9 cellular contexts compared by ENCODE assay signal in genomic region chr5:6328173-6328572, GRCh38. TPM values are rescaled to one million over a fixed set of nuclear protein-coding genes. Genes with fewer than 3 reads are reported as not detected.
DNase-seq lines count a peak whose midpoint lies in the region; ATAC-seq and TF ChIP-seq lines count a peak whose summit lies in the region.
"Had no signal": no experiment of that assay in that cellular context is flagged by ENCODE, and none has a peak within 500 bp of the region (broad histone marks: within the 10 kb centered on the region; RNA-seq: fewer than 3 reads in every experiment).

No MANE protein-coding gene starts in this region.

- peak; percentile 44 for DNase-seq in activated naive CD8-positive, alpha-beta T cell treated with anti-CD3 and anti-CD28 coated beads, Interleukin-2, amount 10 ng/mL, durations not matched to agents 7 days and 5 days
- DNase-seq in activated naive CD8-positive, alpha-beta T cell treated with anti-CD3 and anti-CD28 coated beads for 36 hours = no peak
- DNase-seq in OCI-M1 (lab: John Stamatoyannopoulos, UW) (peak; percentile 45), dermis microvascular lymphatic vessel endothelial cell (ENCODE audit: low read depth in 2 of 2) (peak; percentile 7 to 49), progenitor cell of endocrine pancreas (ENCODE audit: low spot score, unreplicated experiment) (peak; percentile 81), cerebellar cortex (ENCODE audit: low spot score) (no peak), activated T-cell treated with anti-CD3 and anti-CD28 coated beads for 4 hours (no peak)
- no peak for DNase-seq in natural killer cell treated with Interleukin-12 subunit alpha and Interleukin-12 subunit beta and Interleukin-15 and Interleukin-18, amount 100 ng/mL, for 72 hours (ENCODE audit: low spot score)
- DNase-seq: NCI-H748 treated with DMSO at 0.1 percent for 48 hours had no signal

- no peak overlapping the region for H3K4me3 Mint-ChIP-seq in activated naive CD8-positive, alpha-beta T cell treated with anti-CD3 and anti-CD28 coated beads, Interleukin-2, amount 10 ng/mL, durations not matched to agents 7 days and 5 days
- H3K4me3 Mint-ChIP-seq in activated naive CD8-positive, alpha-beta T cell treated with anti-CD3 and anti-CD28 coated beads for 36 hours = no peak overlapping the region
- no peak overlapping the region for H3K4me3 Mint-ChIP-seq in progenitor cell of endocrine pancreas (ENCODE audit: low read depth)
- no peak overlapping the region for H3K4me3 Mint-ChIP-seq in natural killer cell treated with Interleukin-12 subunit alpha and Interleukin-12 subunit beta and Interleukin-15 and Interleukin-18, amount 100 ng/mL, for 72 hours

- peaks cover 13% of the 10 kb centered on the region for H3K9me3 Mint-ChIP-seq in activated naive CD8-positive, alpha-beta T cell treated with anti-CD3 and anti-CD28 coated beads, Interleukin-2, amount 10 ng/mL, durations not matched to agents 7 days and 5 days
- H3K9me3 Mint-ChIP-seq in activated naive CD8-positive, alpha-beta T cell treated with anti-CD3 and anti-CD28 coated beads for 36 hours = peaks cover 17% of the 10 kb centered on the region
- peaks cover 3% of the 10 kb centered on the region for H3K9me3 Mint-ChIP-seq in progenitor cell of endocrine pancreas (ENCODE audit: low read depth)
- H3K9me3 Mint-ChIP-seq in natural killer cell treated with Interleukin-12 subunit alpha and Interleukin-12 subunit beta and Interleukin-15 and Interleukin-18, amount 100 ng/mL, for 72 hours = no peaks in the 10 kb centered on the region

- POLR2A ChIA-PET in activated naive CD8-positive, alpha-beta T cell treated with anti-CD3 and anti-CD28 coated beads, Interleukin-2, amount 10 ng/mL, durations not matched to agents 7 days and 5 days (lab: Charles Lee) = no interaction called here

- H3K36me3 Mint-ChIP-seq in activated naive CD8-positive, alpha-beta T cell treated with anti-CD3 and anti-CD28 coated beads, Interleukin-2, amount 10 ng/mL, durations not matched to agents 7 days and 5 days = no peaks in the 10 kb centered on the region
- H3K36me3 Mint-ChIP-seq in activated naive CD8-positive, alpha-beta T cell treated with anti-CD3 and anti-CD28 coated beads for 36 hours = peaks cover 24% of the 10 kb centered on the region
- no peaks in the 10 kb centered on the region for H3K36me3 Mint-ChIP-seq in progenitor cell of endocrine pancreas (ENCODE audit: insufficient read depth)
- peaks cover 12% of the 10 kb centered on the region for H3K36me3 Mint-ChIP-seq in natural killer cell treated with Interleukin-12 subunit alpha and Interleukin-12 subunit beta and Interleukin-15 and Interleukin-18, amount 100 ng/mL, for 72 hours

- H3K27me3 Mint-ChIP-seq in activated naive CD8-positive, alpha-beta T cell treated with anti-CD3 and anti-CD28 coated beads, Interleukin-2, amount 10 ng/mL, durations not matched to agents 7 days and 5 days = peaks cover 2% of the 10 kb centered on the region
- no peaks in the 10 kb centered on the region for H3K27me3 Mint-ChIP-seq in activated naive CD8-positive, alpha-beta T cell treated with anti-CD3 and anti-CD28 coated beads for 36 hours
- peaks cover 25% of the 10 kb centered on the region for H3K27me3 Mint-ChIP-seq in progenitor cell of endocrine pancreas
- H3K27me3 Mint-ChIP-seq in natural killer cell treated with Interleukin-12 subunit alpha and Interleukin-12 subunit beta and Interleukin-15 and Interleukin-18, amount 100 ng/mL, for 72 hours = peaks cover 0 to 2% of the 10 kb centered on the region in 2 donors

- TF ChIP-seq CTCF in progenitor cell of endocrine pancreas (IDR thresholded peaks at IDR 0.05; ENCODE audit: unreplicated experiment) = no peak

- no peaks in the 10 kb centered on the region for H3K4me1 Mint-ChIP-seq in activated naive CD8-positive, alpha-beta T cell treated with anti-CD3 and anti-CD28 coated beads, Interleukin-2, amount 10 ng/mL, durations not matched to agents 7 days and 5 days
- H3K4me1 Mint-ChIP-seq in activated naive CD8-positive, alpha-beta T cell treated with anti-CD3 and anti-CD28 coated beads for 36 hours = no peaks in the 10 kb centered on the region
- H3K4me1 Mint-ChIP-seq in progenitor cell of endocrine pancreas (ENCODE audit: low read depth) = peaks cover 5% of the 10 kb centered on the region
- H3K4me1 Mint-ChIP-seq in natural killer cell treated with Interleukin-12 subunit alpha and Interleukin-12 subunit beta and Interleukin-15 and Interleukin-18, amount 100 ng/mL, for 72 hours (ENCODE audit: low read depth in 2 of 2) = no peaks in the 10 kb centered on the region

- no peak overlapping the region for H3K27ac Mint-ChIP-seq in activated naive CD8-positive, alpha-beta T cell treated with anti-CD3 and anti-CD28 coated beads, Interleukin-2, amount 10 ng/mL, durations not matched to agents 7 days and 5 days
- H3K27ac Mint-ChIP-seq in activated naive CD8-positive, alpha-beta T cell treated with anti-CD3 and anti-CD28 coated beads for 36 hours = no peak overlapping the region
- no peak overlapping the region for H3K27ac Mint-ChIP-seq in progenitor cell of endocrine pancreas
- H3K27ac Mint-ChIP-seq in natural killer cell treated with Interleukin-12 subunit alpha and Interleukin-12 subunit beta and Interleukin-15 and Interleukin-18, amount 100 ng/mL, for 72 hours = no peak overlapping the region

- no peak for ATAC-seq in activated naive CD8-positive, alpha-beta T cell treated with anti-CD3 and anti-CD28 coated beads, Interleukin-2, amount 10 ng/mL, durations not matched to agents 7 days and 5 days (ENCODE audit: low read depth)
- no peak for ATAC-seq in natural killer cell treated with Interleukin-12 subunit alpha and Interleukin-12 subunit beta and Interleukin-15 and Interleukin-18, amount 100 ng/mL, for 72 hours

RNA-seq across cellular contexts. Expression of gene MED10, which starts 50.2 kb away (rescaled TPM):
- total RNA-seq in activated naive CD8-positive, alpha-beta T cell treated with anti-CD3 and anti-CD28 coated beads, Interleukin-2, amount 10 ng/mL, durations not matched to agents 7 days and 5 days = 10 to 100 TPM; 50.5 to 56.7 TPM
- 10 to 100 TPM; 57.1 to 59.1 TPM for total RNA-seq in activated naive CD8-positive, alpha-beta T cell treated with anti-CD3 and anti-CD28 coated beads for 36 hours
- total RNA-seq in dermis microvascular lymphatic vessel endothelial cell = 8.7 and 13.8 TPM in 2 replicates
- total RNA-seq in progenitor cell of endocrine pancreas = 27.1 and 28.7 TPM in 2 replicates
- 10 to 100 TPM; 49.9 to 55.8 TPM for total RNA-seq in natural killer cell treated with Interleukin-12 subunit alpha and Interleukin-12 subunit beta and Interleukin-15 and Interleukin-18, amount 100 ng/mL, for 72 hours

Comparison
In these comparisons a context has a peak if more than half of its experiments do, and no peak if none do; other contexts are left out.
1. DNase-seq: peak in activated naive CD8-positive, alpha-beta T cell treated with anti-CD3 and anti-CD28 coated beads, Interleukin-2, amount 10 ng/mL, durations not matched to agents 7 days and 5 days (single experiment), OCI-M1 (single experiment), dermis microvascular lymphatic vessel endothelial cell (2 of 2) and progenitor cell of endocrine pancreas (single experiment); none in activated naive CD8-positive, alpha-beta T cell treated with anti-CD3 and anti-CD28 coated beads for 36 hours (single experiment), cerebellar cortex (single experiment), natural killer cell treated with Interleukin-12 subunit alpha and Interleukin-12 subunit beta and Interleukin-15 and Interleukin-18, amount 100 ng/mL, for 72 hours (single experiment) and activated T-cell treated with anti-CD3 and anti-CD28 coated beads for 4 hours (single experiment).